Comparison of ENCODE assay signal across 1 cellular context in genomic region chr10:132395704-132396494, GRCh38.
TF ChIP-seq lines count a peak whose summit lies in the region.

No MANE protein-coding gene starts in this region.

TF ChIP-seq in K562, 482 proteins besides CTCF, POLR2A, EP300 and RAD21 (continued from another document):
- no peak for TF ChIP-seq FOXP4 (CRISPR knock-in tag; IDR thresholded peaks at IDR 0.05; ENCODE audit: borderline replicate concordance)
- no peak for TF ChIP-seq ZNF184 (CRISPR knock-in tag; IDR thresholded peaks at IDR 0.05)
- no peak for TF ChIP-seq KLF10 (CRISPR knock-in tag; IDR thresholded peaks at IDR 0.05)
- peak; percentile 49 for TF ChIP-seq ESRRA (IDR thresholded peaks at IDR 0.05; ENCODE audit: borderline replicate concordance, low read depth)
- 0 out of 4 replicates have a peak, but pooled peaks of 1 of the 2 experiments have one; percentile 30 for TF ChIP-seq UBTF (IDR thresholded peaks at IDR 0.05; ENCODE audit: borderline replicate concordance in 1 of 2, low read depth in 2 of 2, low read length in 2 of 2)
- TF ChIP-seq ZNF507 (tag; conservative IDR thresholded peaks at IDR 0.05): no peak
- 0 out of 4 replicates have a peak, but pooled peaks of 1 of the 2 experiments have one; percentile 6 for TF ChIP-seq NRF1 (conservative IDR thresholded peaks at IDR 0.05 in 1 of 2, IDR thresholded peaks at IDR 0.05 in 1 of 2)
- no peak for TF ChIP-seq SRF (CRISPR knock-in tag; IDR thresholded peaks at IDR 0.05)
- no peak for TF ChIP-seq CBX2 (IDR thresholded peaks at IDR 0.05; ENCODE audit: insufficient read depth, low read length, poor library complexity, severe bottlenecking)
- TF ChIP-seq ZNF280A (IDR thresholded peaks at IDR 0.05; ENCODE audit: low read depth, partially characterized antibody): no peak
- TF ChIP-seq ZNF79 (CRISPR knock-in tag; IDR thresholded peaks at IDR 0.05; ENCODE audit: low read depth): no peak
- TF ChIP-seq GMEB1 (CRISPR knock-in tag; IDR thresholded peaks at IDR 0.05): no peak
- no peak for TF ChIP-seq ZKSCAN3 (CRISPR knock-in tag; IDR thresholded peaks at IDR 0.05)
- TF ChIP-seq POLR2G (IDR thresholded peaks at IDR 0.05; ENCODE audit: low read depth, low read length): peak; percentile 66
- no peak for TF ChIP-seq PHF8 (IDR thresholded peaks at IDR 0.05; ENCODE audit: borderline replicate concordance, low read length)
- peak; percentile 57 for TF ChIP-seq RBFOX2 (IDR thresholded peaks at IDR 0.05; ENCODE audit: low read depth, low read length)
- no peak for TF ChIP-seq PRDM10 (IDR thresholded peaks at IDR 0.05; ENCODE audit: partially characterized antibody)
- TF ChIP-seq TAF9B (IDR thresholded peaks at IDR 0.05; ENCODE audit: partially characterized antibody): no peak
- TF ChIP-seq IRF2 (CRISPR knock-in tag; IDR thresholded peaks at IDR 0.05): no peak
- TF ChIP-seq CXXC5 (CRISPR knock-in tag; IDR thresholded peaks at IDR 0.05): 0 out of 2 replicates have a peak, but pooled peaks have one; percentile 37
- TF ChIP-seq GABPA (tag; conservative IDR thresholded peaks at IDR 0.05; ENCODE audit: low read depth): 0 out of 2 replicates have a peak, but pooled peaks have one; percentile 27
- TF ChIP-seq ZFX (CRISPR knock-in tag; IDR thresholded peaks at IDR 0.05): peak; percentile 81
- TF ChIP-seq RNF2 (IDR thresholded peaks at IDR 0.05): no peak
- TF ChIP-seq SMAD3 (CRISPR knock-in tag; conservative IDR thresholded peaks at IDR 0.05): no peak
- peak; percentile 53; the same call in 1 of the 2 replicates for TF ChIP-seq L3MBTL2 (IDR thresholded peaks at IDR 0.05)
